Comparison of ENCODE assay signal across 15 cellular contexts in genomic region chr15:35838422-35839150, GRCh38.
DNase-seq lines count a peak whose midpoint lies in the region; ATAC-seq and TF ChIP-seq lines count a peak whose summit lies in the region.
"Had no signal": no experiment of that assay in that cellular context is flagged by ENCODE, and none has a peak within 500 bp of the region (broad histone marks: within the 10 kb centered on the region; RNA-seq: fewer than 3 reads in every experiment).

No MANE protein-coding gene starts in this region.

- no peak for TF ChIP-seq CTCF in endodermal cell (conservative IDR thresholded peaks at IDR 0.05)
- TF ChIP-seq CTCF in nephron (IDR thresholded peaks at IDR 0.05; ENCODE audit: unreplicated experiment in 3 of 3): no peak
- no peak for TF ChIP-seq CTCF in GM20000 (IDR thresholded peaks at IDR 0.05; ENCODE audit: extremely low read depth, missing control alignments)

- no peaks in the 10 kb centered on the region for H3K36me3 Mint-ChIP-seq in endodermal cell (ENCODE audit: low read depth)
- H3K36me3 Mint-ChIP-seq in nephron (ENCODE audit: low read depth): no peaks in the 10 kb centered on the region
- H3K36me3 Mint-ChIP-seq: CD4-positive, CD25-positive, alpha-beta regulatory T cell had no signal

- no peak overlapping the region for H3K27ac ChIP-seq in endodermal cell (ENCODE audit: low read depth, low read length)
- H3K27ac ChIP-seq in effector memory CD4-positive, alpha-beta T cell (ENCODE audit: insufficient read depth, low read length, poor library complexity, severe bottlenecking): no peak overlapping the region
- H3K27ac ChIP-seq: BLaER1 treated with 17β-estradiol and CSF1 and Interleukin-3, amounts not matched to agents 10 nM and 100 nM had no signal

- H3K27me3 Mint-ChIP-seq in endodermal cell (ENCODE audit: insufficient read depth): peaks cover 4% of the 10 kb centered on the region
- H3K27me3 Mint-ChIP-seq in nephron (ENCODE audit: low read depth): no peaks in the 10 kb centered on the region

- peaks cover 13% of the 10 kb centered on the region for H3K4me1 Mint-ChIP-seq in endodermal cell
- peaks cover 66% of the 10 kb centered on the region for H3K4me1 Mint-ChIP-seq in nephron
- H3K4me1 Mint-ChIP-seq: CD4-positive, CD25-positive, alpha-beta regulatory T cell had no signal

- H3K36me3 ChIP-seq in endodermal cell (ENCODE audit: control insufficient read depth, insufficient read depth, low read length): no peaks in the 10 kb centered on the region
- no peaks in the 10 kb centered on the region for H3K36me3 ChIP-seq in effector memory CD4-positive, alpha-beta T cell (ENCODE audit: control insufficient read depth, insufficient read depth, low read length)
- H3K36me3 ChIP-seq: BLaER1 treated with 17β-estradiol and CSF1 and Interleukin-3, amounts not matched to agents 10 nM and 100 nM had no signal

- no peak overlapping the region for H3K9ac ChIP-seq in endodermal cell (ENCODE audit: extremely low read depth, low read length, poor library complexity, severe bottlenecking)
- H3K9ac ChIP-seq: BLaER1 treated with 17β-estradiol and CSF1 and Interleukin-3, amounts not matched to agents 10 nM and 100 nM had no signal

- H3K4me3 Mint-ChIP-seq in endodermal cell (no peak overlapping the region), nephron (no peak overlapping the region)
- H3K4me3 Mint-ChIP-seq: CD4-positive, CD25-positive, alpha-beta regulatory T cell had no signal

- no peaks in the 10 kb centered on the region for H3K9me3 ChIP-seq in endodermal cell (ENCODE audit: control insufficient read depth, low read length)
- H3K9me3 ChIP-seq in effector memory CD4-positive, alpha-beta T cell (ENCODE audit: control insufficient read depth, low read length): no peaks in the 10 kb centered on the region
- H3K9me3 ChIP-seq: BLaER1 treated with 17β-estradiol and CSF1 and Interleukin-3, amounts not matched to agents 10 nM and 100 nM had no signal

- no peaks in the 10 kb centered on the region for H3K27me3 ChIP-seq in endodermal cell (ENCODE audit: control insufficient read depth, insufficient read depth, low read length, poor library complexity, severe bottlenecking)
- no peaks in the 10 kb centered on the region for H3K27me3 ChIP-seq in effector memory CD4-positive, alpha-beta T cell (replicated peaks; ENCODE audit: control insufficient read depth, insufficient read depth, low read length, poor library complexity, severe bottlenecking)
- H3K27me3 ChIP-seq: BLaER1 treated with 17β-estradiol and CSF1 and Interleukin-3, amounts not matched to agents 10 nM and 100 nM had no signal

- H3K9me3 Mint-ChIP-seq in endodermal cell (no peaks in the 10 kb centered on the region), nephron (no peaks in the 10 kb centered on the region)

- H3K4me1 ChIP-seq in endodermal cell (ENCODE audit: control insufficient read depth, insufficient read depth, low read length): no peaks in the 10 kb centered on the region
- no peaks in the 10 kb centered on the region for H3K4me1 ChIP-seq in effector memory CD4-positive, alpha-beta T cell (ENCODE audit: control insufficient read depth, insufficient read depth, low read length, poor library complexity, severe bottlenecking)

- no peak for ATAC-seq in GM19452 (IDR thresholded peaks at IDR 0.05; ENCODE audit: unreplicated experiment)
- ATAC-seq in GM18858 (IDR thresholded peaks at IDR 0.05; ENCODE audit: unreplicated experiment): no peak
- ATAC-seq: HCT116, HepG2 had no signal

- H3K27ac Mint-ChIP-seq in endodermal cell (no peak overlapping the region), nephron (peak overlapping the region in 2 of 3 experiments; percentile 73 to 84)

- DNase-seq in ELF-1 (ENCODE audit: low read depth, low spot score) (peak; percentile 10), NCI-H446 treated with DMSO at 0.1 percent for 48 hours (lab: John Stamatoyannopoulos, UW) (peak; percentile 58), endodermal cell (peak; percentile 50), GM20000 (ENCODE audit: low spot score) (no peak)
- no peak for DNase-seq in effector memory CD4-positive, alpha-beta T cell
- DNase-seq: 8988T; ACHN; CD4-positive, CD25-positive, alpha-beta regulatory T cell; DMS53 had no signal

- no peak overlapping the region for H3K4me3 ChIP-seq in endodermal cell (ENCODE audit: low read length)
- H3K4me3 ChIP-seq in effector memory CD4-positive, alpha-beta T cell (ENCODE audit: insufficient read depth, low read depth, low read length, poor library complexity, severe bottlenecking): no peak overlapping the region
- H3K4me3 ChIP-seq: BLaER1 treated with 17β-estradiol and CSF1 and Interleukin-3, amounts not matched to agents 10 nM and 100 nM had no signal

- 85 to 87% methylated on average over 7 to 13 of the region's 13 CpGs for WGBS in endodermal cell (ENCODE audit: insufficient coverage in 1 of 2, insufficient read length in 1 of 2), 2 experiments

Comparison
In these comparisons a context has a peak if more than half of its experiments do, and no peak if none do; other contexts are left out.
1. DNase-seq: peak in ELF-1 (single experiment), NCI-H446 treated with DMSO at 0.1 percent for 48 hours (single experiment) and endodermal cell (single experiment); none in GM20000 (single experiment) and effector memory CD4-positive, alpha-beta T cell (0 of 3).